In genomic region chrX:38982843-38983242, GRCh38 we compare ENCODE assay signal across 22 cellular contexts.
"Had no signal": no experiment of that assay in that cellular context is flagged by ENCODE, and none has a peak within 500 bp of the region (broad histone marks: within the 10 kb centered on the region; RNA-seq: fewer than 3 reads in every experiment).

No MANE protein-coding gene starts in this region.

- H3K4me3 Mint-ChIP-seq: activated CD4-positive, alpha-beta memory T cell treated with anti-CD3 and anti-CD28 coated beads for 36 hours; activated CD4-positive, alpha-beta T cell treated with anti-CD3 and anti-CD28 coated beads, Interleukin-2, amount 10 ng/mL, durations not matched to agents 7 days and 5 days; activated naive CD8-positive, alpha-beta T cell; brain had no signal

- H3K27me3 Mint-ChIP-seq: activated CD4-positive, alpha-beta memory T cell treated with anti-CD3 and anti-CD28 coated beads for 36 hours; activated CD4-positive, alpha-beta T cell treated with anti-CD3 and anti-CD28 coated beads, Interleukin-2, amount 10 ng/mL, durations not matched to agents 7 days and 5 days; activated naive CD8-positive, alpha-beta T cell; brain had no signal

- H3K4me3 ChIP-seq: PC-9 had no signal

- H3K9me3 Mint-ChIP-seq: activated CD4-positive, alpha-beta memory T cell treated with anti-CD3 and anti-CD28 coated beads for 36 hours; activated CD4-positive, alpha-beta T cell treated with anti-CD3 and anti-CD28 coated beads, Interleukin-2, amount 10 ng/mL, durations not matched to agents 7 days and 5 days had no signal

- H3K4me2 ChIP-seq: PC-9 had no signal

- H3K27ac ChIP-seq: PC-9 had no signal

- H3K27ac Mint-ChIP-seq: activated CD4-positive, alpha-beta memory T cell treated with anti-CD3 and anti-CD28 coated beads for 36 hours; activated CD4-positive, alpha-beta T cell treated with anti-CD3 and anti-CD28 coated beads, Interleukin-2, amount 10 ng/mL, durations not matched to agents 7 days and 5 days; activated naive CD8-positive, alpha-beta T cell; brain had no signal

- DNase-seq: activated CD4-positive, alpha-beta memory T cell treated with anti-CD3 and anti-CD28 coated beads for 36 hours; activated CD4-positive, alpha-beta T cell treated with anti-CD3 and anti-CD28 coated beads, Interleukin-2, amount 10 ng/mL, durations not matched to agents 7 days and 5 days; activated CD4-positive, CD25-positive, alpha-beta regulatory T cell; activated naive CD4-positive, alpha-beta T cell; activated T-cell treated with anti-CD3 and anti-CD28 coated beads for 4 hours; amygdala; Karpas-422; MM.1S; NCI-H1105; NCI-H1436; NCI-H1694 treated with DMSO at 0.1 percent for 48 hours; NCI-H2029 treated with DMSO at 0.1 percent for 48 hours; NCI-H345; NCI-H510A treated with DMSO at 0.1 percent for 48 hours; NCI-H69; PC-9; SHP77 treated with DMSO at 0.1 percent for 48 hours; T-helper 2 cell; T1000 had no signal

- FAIRE-seq: TTC549 had no signal

- H3K36me3 Mint-ChIP-seq: activated CD4-positive, alpha-beta memory T cell treated with anti-CD3 and anti-CD28 coated beads for 36 hours; activated naive CD8-positive, alpha-beta T cell; brain had no signal

- H2AFZ ChIP-seq: PC-9 had no signal

- H3K4me1 Mint-ChIP-seq: activated CD4-positive, alpha-beta T cell treated with anti-CD3 and anti-CD28 coated beads, Interleukin-2, amount 10 ng/mL, durations not matched to agents 7 days and 5 days had no signal
